In genomic region chr4:24514808-24515207, GRCh38 we compare ENCODE assay signal across 1 cellular context.
TF ChIP-seq lines count a peak whose summit lies in the region.

No MANE protein-coding gene starts in this region.

TF ChIP-seq in HCT116, 20 proteins besides CTCF, POLR2A, EP300 and RAD21 (continued from another document):
- TF ChIP-seq REST (IDR thresholded peaks at IDR 0.05; ENCODE audit: low read depth) (no peak), CBX3 (IDR thresholded peaks at IDR 0.05; ENCODE audit: low read depth) (no peak), ZFX (IDR thresholded peaks at IDR 0.05) (no peak), SIN3A (IDR thresholded peaks at IDR 0.05; ENCODE audit: low read depth) (no peak), CEBPB (IDR thresholded peaks at IDR 0.05; ENCODE audit: low read depth) (no peak), ZBTB33 (IDR thresholded peaks at IDR 0.05; ENCODE audit: extremely low read depth, insufficient replicate concordance, low read length) (no peak), EGR1 (IDR thresholded peaks at IDR 0.05; ENCODE audit: low read depth) (no peak), ZNF274 (IDR thresholded peaks at IDR 0.05; ENCODE audit: low read depth, low read length) (no peak), SP1 (IDR thresholded peaks at IDR 0.05; ENCODE audit: low read depth) (no peak)
